8 cellular contexts compared by ENCODE assay signal in genomic region chr3:153291052-153291689, GRCh38.
DNase-seq lines count a peak whose midpoint lies in the region; ATAC-seq, FAIRE-seq and TF ChIP-seq lines count a peak whose summit lies in the region.

No MANE protein-coding gene starts in this region.

- H3K36me3 ChIP-seq in kidney (ENCODE audit: control insufficient read depth in 1 of 2, insufficient read depth in 2 of 2, low read length in 2 of 2): no peaks in the 10 kb centered on the region

- TF ChIP-seq CTCF in GM12873 (IDR thresholded peaks at IDR 0.05; ENCODE audit: insufficient read depth, low read depth, low read length, missing control alignments) (peak; percentile 39), VCaP (conservative IDR thresholded peaks at IDR 0.05) (peak; percentile 80), kidney (IDR thresholded peaks at IDR 0.05; ENCODE audit: borderline replicate concordance, extremely low read depth, insufficient read depth) (peak; percentile 28), omental fat pad (IDR thresholded peaks at IDR 0.05) (no peak)

- intact Hi-C loops in kidney (cut with DNase I): no loop called here

- H3K4me3 ChIP-seq in kidney (ENCODE audit: low read length in 2 of 2): no peak overlapping the region

- no peak overlapping the region for H3K9ac ChIP-seq in kidney (ENCODE audit: low read length in 2 of 2)

- H3K27ac ChIP-seq in VCaP (peak overlapping the region; percentile 22; the same call in 1 of the 2 replicates), kidney (ENCODE audit: low read depth in 2 of 2, low read length in 2 of 2) (no peak overlapping the region)

- DNase-seq in kidney (no peak), dedifferentiated amniotic fluid mesenchymal stem cell (ENCODE audit: extremely low spot score) (no peak), omental fat pad (ENCODE audit: low spot score) (no peak)
- DNase-seq in activated CD8-positive, alpha-beta memory T cell treated with anti-CD3 and anti-CD28 coated beads, Interleukin-2, amount 50 U/mL, for 48 hours: no peak

- peak; percentile 51 for ATAC-seq in HG03442 (IDR thresholded peaks at IDR 0.05; ENCODE audit: unreplicated experiment)
- no peak for ATAC-seq in HG03439 (IDR thresholded peaks at IDR 0.05; ENCODE audit: unreplicated experiment)
- ATAC-seq in omental fat pad (ENCODE audit: low FRiP score): no peak

- no peaks in the 10 kb centered on the region for H3K9me3 ChIP-seq in kidney (ENCODE audit: control insufficient read depth in 1 of 2, low read length in 2 of 2)

- FAIRE-seq in kidney (lab: Jason Lieb, UNC): no peak

- H3K4me1 ChIP-seq in kidney (ENCODE audit: control insufficient read depth in 1 of 2, insufficient read depth in 1 of 2, low read depth in 1 of 2, low read length in 2 of 2): no peaks in the 10 kb centered on the region

Comparison
In these comparisons a context has a peak if more than half of its experiments do, and no peak if none do; other contexts are left out.
1. CTCF ChIP-seq: peak in GM12873 (single experiment), VCaP (single experiment) and kidney (single experiment); none in omental fat pad (0 of 3).